In the genomic region with DNA sequence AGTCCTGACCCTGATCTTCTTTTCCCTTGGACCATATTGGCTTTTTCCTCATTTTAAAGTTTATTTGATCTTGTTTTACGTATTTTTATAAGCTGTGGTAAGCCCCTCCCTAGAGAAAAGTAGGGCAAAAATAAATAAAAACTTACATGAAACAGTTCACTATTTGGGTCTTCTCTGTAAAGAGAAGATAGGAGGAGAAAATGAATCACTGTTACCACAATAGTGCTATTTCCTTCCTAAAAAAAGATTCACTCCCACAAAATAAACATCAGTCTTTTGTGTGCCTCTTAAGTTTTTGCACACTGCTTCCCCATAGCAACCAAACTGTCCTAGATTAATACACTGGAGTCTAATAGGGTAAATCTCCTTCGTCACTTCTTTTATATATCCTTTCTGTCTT, we compare ENCODE assay signal across 9 cellular contexts. TPM values are rescaled to one million over a fixed set of nuclear protein-coding genes. Genes with fewer than 3 reads are reported as not detected.
DNase-seq lines count a peak whose midpoint lies in the region; ATAC-seq, FAIRE-seq and TF ChIP-seq lines count a peak whose summit lies in the region.
"Had no signal": no experiment of that assay in that cellular context is flagged by ENCODE, and none has a peak within 500 bp of the region (broad histone marks: within the 10 kb centered on the region; RNA-seq: fewer than 3 reads in every experiment).

No MANE protein-coding gene starts in this region.

- H3K36me3 ChIP-seq in A673 (ENCODE audit: insufficient read depth, low read length, poor library complexity, severe bottlenecking): peaks cover 6% of the 10 kb centered on the region
- no peaks in the 10 kb centered on the region; the same call in 1 of the 2 replicates for H3K36me3 ChIP-seq in HUES64 (ENCODE audit: insufficient read depth, low read length)
- H3K36me3 ChIP-seq in breast epithelium: no peaks in the 10 kb centered on the region
- peaks cover 34% of the 10 kb centered on the region for H3K36me3 ChIP-seq in mesodermal cell (ENCODE audit: control insufficient read depth, insufficient read depth, low read length)

- H3K9me3 ChIP-seq in A673 (ENCODE audit: low read depth, low read length, poor library complexity, severe bottlenecking) (no peaks in the 10 kb centered on the region), HUES64 (ENCODE audit: insufficient read depth, low read depth, low read length) (no peaks in the 10 kb centered on the region), breast epithelium (no peaks in the 10 kb centered on the region), mesodermal cell (ENCODE audit: control insufficient read depth, low read length) (peaks cover 6% of the 10 kb centered on the region)

- TF ChIP-seq CTCF in A673 (conservative IDR thresholded peaks at IDR 0.05; ENCODE audit: low read depth, low read length) (no peak), breast epithelium (IDR thresholded peaks at IDR 0.05) (no peak)

- TF ChIP-seq POLR2A in breast epithelium (IDR thresholded peaks at IDR 0.05): no peak
- no peak for TF ChIP-seq POLR2A in GM12892 (IDR thresholded peaks at IDR 0.05; ENCODE audit: low read depth, low read length)
- no peak for TF ChIP-seq POLR2A in H54 (IDR thresholded peaks at IDR 0.05; ENCODE audit: low read depth, low read length)

- intact Hi-C loops in A673 (cut with micrococcal nuclease; ENCODE audit: unreplicated experiment): no loop called here
- intact Hi-C loops in breast epithelium (cut with DNase I; ENCODE audit: low total_unique reads): no loop called here

- DNase-seq in A673 (ENCODE audit: low spot score) (peak; percentile 81), breast epithelium (ENCODE audit: low spot score in 2 of 2) (no peak), GM12892 (ENCODE audit: insufficient read length) (no peak), H54 (ENCODE audit: insufficient read length, low spot score) (no peak), NCI-H2227 treated with DMSO at 0.1 percent for 48 hours (lab: John Stamatoyannopoulos, UW) (no peak)
- DNase-seq: naive B cell had no signal

- H3K4me1 ChIP-seq in A673 (ENCODE audit: insufficient read depth, low read length, poor library complexity, severe bottlenecking): peaks cover 40% of the 10 kb centered on the region
- peaks cover 35% of the 10 kb centered on the region for H3K4me1 ChIP-seq in HUES64 (ENCODE audit: insufficient read depth, low read length)
- peaks cover 4 to 12% of the 10 kb centered on the region in 2 donors for H3K4me1 ChIP-seq in breast epithelium
- peaks cover 21% of the 10 kb centered on the region for H3K4me1 ChIP-seq in mesodermal cell (ENCODE audit: control insufficient read depth, insufficient read depth, low read length, poor library complexity, severe bottlenecking)

- ATAC-seq in HG03175 (IDR thresholded peaks at IDR 0.05; ENCODE audit: unreplicated experiment): no peak

- no peak overlapping the region for H3K9ac ChIP-seq in HUES64 (ENCODE audit: low read depth, low read length)

- H3K27me3 ChIP-seq in A673 (replicated peaks; ENCODE audit: insufficient read depth, low read depth, low read length, poor library complexity) (no peaks in the 10 kb centered on the region), HUES64 (ENCODE audit: insufficient read depth, low read length) (no peaks in the 10 kb centered on the region), breast epithelium (no peaks in the 10 kb centered on the region)

- POLR2A ChIA-PET in A673 (lab: Charles Lee; ENCODE audit: low non-redundant PET): interaction anchor here (0.6 kb wide), 1 partner anchor 13 kb away, joined by 5 read pairs; no protein-coding TSS in a partner anchor

- H3K4me3 ChIP-seq in A673 (ENCODE audit: low read depth, low read length, poor library complexity, severe bottlenecking) (no peak overlapping the region), HUES64 (ENCODE audit: low read length) (no peak overlapping the region), breast epithelium (no peak overlapping the region), mesodermal cell (ENCODE audit: extremely low read depth, insufficient read depth, low read length, poor library complexity, severe bottlenecking) (no peak overlapping the region)

- FAIRE-seq in GM12892 (lab: Jason Lieb, UNC) (no peak), H54 (lab: Jason Lieb, UNC) (no peak)

- H3K27ac ChIP-seq in A673 (ENCODE audit: low read depth, low read length, poor library complexity, severe bottlenecking) (peak overlapping the region; percentile 71), HUES64 (ENCODE audit: low read depth, low read length) (peak overlapping the region; percentile 25; the same call in 1 of the 2 replicates), breast epithelium (peak overlapping the region; percentile 73 to 93), mesodermal cell (ENCODE audit: low read depth, low read length, severe bottlenecking) (peak overlapping the region; percentile 64)

- CTCF ChIA-PET in A673 (lab: Charles Lee): interaction anchor here (0.7 kb wide), 1 partner anchor 223 kb away, joined by 3 read pairs; no protein-coding TSS in a partner anchor

- WGBS in HUES64: 100% methylated on average over 1 of the region's 2 CpGs
- WGBS in mesodermal cell (ENCODE audit: insufficient coverage in 2 of 2), 2 experiments: 57 to 100% methylated on average over 1 of the region's 2 CpGs

- no TSS peak for BruUV-seq in A673 (replicated peaks; lab: Mats Ljungman, UMichigan)

RNA-seq across cellular contexts. Expression of a gene that starts 1.4 kb away (rescaled TPM):
- total RNA-seq in A673 (2021) (28.0 and 31.9 TPM in 2 replicates), breast epithelium (10 to 100 TPM; 25.8 to 69.5 (median 60.6) TPM)
- 12.4 TPM for polyA plus RNA-seq in HUES64 (2013, experiment 1 of 2)
- 13.9 TPM for polyA plus RNA-seq in HUES64 (2013, experiment 2 of 2)
- polyA plus RNA-seq in mesodermal cell (2013, experiment 1 of 2): 67.2 TPM
- 68.2 TPM for polyA plus RNA-seq in mesodermal cell (2013, experiment 2 of 2)
- 0.13 TPM for polyA plus RNA-seq in GM12892 (2012; ENCODE audit: missing spikeins)

Comparison
In these comparisons a context has a peak if more than half of its experiments do, and no peak if none do; other contexts are left out.
1. H3K27ac ChIP-seq: peak in every context shown above with its lines; median percentile 83 in breast epithelium; 71 in A673; 64 in mesodermal cell; 25 in HUES64.